In the genomic region with DNA sequence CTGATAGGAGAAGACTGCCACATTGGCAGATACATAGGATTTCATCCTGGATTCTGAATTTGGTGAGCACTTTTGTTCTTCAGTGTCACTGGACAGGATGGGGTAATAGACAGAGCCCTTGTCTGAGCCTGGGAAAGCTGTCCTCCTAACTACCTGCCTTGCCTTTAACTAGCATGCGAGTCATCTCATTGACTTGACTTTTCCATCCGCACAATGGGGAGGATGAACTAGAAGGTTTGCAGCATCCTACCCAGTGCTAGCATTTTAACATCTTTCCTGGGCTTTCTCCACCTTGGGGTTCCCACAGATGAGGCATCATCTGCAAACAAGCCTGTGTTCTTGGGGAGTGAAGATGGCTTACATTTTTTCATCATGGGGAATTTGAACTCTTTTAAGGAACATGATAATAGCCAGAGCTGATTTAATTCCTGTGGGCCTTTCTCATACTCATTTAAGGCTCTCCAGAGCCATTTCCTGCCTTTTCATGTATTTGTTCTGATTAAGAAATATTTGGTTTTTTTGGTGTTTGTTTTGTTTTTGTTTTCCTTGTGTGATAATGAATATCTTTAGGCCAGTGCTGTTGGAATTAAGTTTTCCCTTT, we compare ENCODE assay signal across 20 cellular contexts.
A peak's percentile ranks its signal among the peaks of the same experiment; 100 is the strongest.
DNase-seq lines count a peak whose midpoint lies in the region; TF ChIP-seq lines count a peak whose summit lies in the region.
"Had no signal": no experiment of that assay in that cellular context is flagged by ENCODE, and none has a peak within 500 bp of the region (broad histone marks: within the 10 kb centered on the region; RNA-seq: fewer than 3 reads in every experiment).

No MANE protein-coding gene starts in this region.

- DNase-seq in Calu3 (no peak), fibroblast of villous mesenchyme (ENCODE audit: low read depth) (peak; percentile 79), nucleus accumbens (lab: John Stamatoyannopoulos, UW) (no peak), HCEC 1CT (no peak), NCI-H1694 treated with DMSO at 0.1 percent for 48 hours (lab: John Stamatoyannopoulos, UW) (no peak)
- DNase-seq: activated naive CD4-positive, alpha-beta T cell; EL; lower lobe of right lung; NCI-H1105 treated with DMSO at 0.1 percent for 48 hours; psoas muscle; Right ventricle myocardium superior; stimulated activated CD4-positive, alpha-beta T cell treated with anti-CD3 and anti-CD28 coated beads, Interleukin-2, amount 100 ng/mL, for 24 hours; T-helper 9 cell; testis; WERI-Rb-1 had no signal

- peak overlapping the region; percentile 37 for H3K27ac ChIP-seq in KOPT-K1 (ENCODE audit: low read depth, low read length, poor library complexity, severe bottlenecking)
- H3K27ac ChIP-seq in neural cell (ENCODE audit: low read length): peak overlapping the region; percentile 37
- H3K27ac ChIP-seq: C4-2B, cardiac muscle cell, lower lobe of right lung, psoas muscle, testis, WERI-Rb-1 had no signal

- no peaks in the 10 kb centered on the region for H4K20me1 ChIP-seq in neural cell (ENCODE audit: insufficient read depth)

- peaks cover 33% of the 10 kb centered on the region for H3K9me3 ChIP-seq in KOPT-K1 (ENCODE audit: insufficient read depth, low read length, poor library complexity, severe bottlenecking)
- H3K9me3 ChIP-seq in neural cell (ENCODE audit: low read length): no peaks in the 10 kb centered on the region
- H3K9me3 ChIP-seq: testis had no signal

- H3K79me2 ChIP-seq in neural cell (replicated peaks; ENCODE audit: insufficient read depth, low read length): peaks cover 44% of the 10 kb centered on the region

- H3K4me3 ChIP-seq in fibroblast of villous mesenchyme (ENCODE audit: low read depth, low read length) (no peak overlapping the region), neural cell (ENCODE audit: low read length) (no peak overlapping the region)
- H3K4me3 ChIP-seq: cardiac muscle cell, lower lobe of right lung, psoas muscle, testis had no signal

- H3K27me3 Mint-ChIP-seq in Calu3 (ENCODE audit: unreplicated experiment): no peaks in the 10 kb centered on the region
- H3K27me3 Mint-ChIP-seq: dendritic cell treated with granulocyte-macrophage colony-stimulating factor and Interleukin-4, amounts not matched to agents 40 ng/mL and 50 ng/mL, for 4 days had no signal

- H3K9me3 Mint-ChIP-seq in Calu3 (ENCODE audit: low read depth, unreplicated experiment): no peaks in the 10 kb centered on the region

- no peak for TF ChIP-seq RAD21 in neural cell (conservative IDR thresholded peaks at IDR 0.05)

- BruUV-seq in Calu3 (replicated peaks; lab: Mats Ljungman, UMichigan): no TSS peak

- TF ChIP-seq CTCF in Calu3 (IDR thresholded peaks at IDR 0.05; ENCODE audit: unreplicated experiment) (no peak), fibroblast of villous mesenchyme (IDR thresholded peaks at IDR 0.05; ENCODE audit: insufficient read depth, low read depth, low read length) (no peak), neural cell (IDR thresholded peaks at IDR 0.05; ENCODE audit: poor library complexity, severe bottlenecking) (no peak)

- intact Hi-C loops in Calu3 (cut with micrococcal nuclease; ENCODE audit: unreplicated experiment): no loop called here

- H3K36me3 ChIP-seq in KOPT-K1 (ENCODE audit: insufficient read depth, low read length): peaks cover 70% of the 10 kb centered on the region
- H3K36me3 ChIP-seq in neural cell (ENCODE audit: insufficient read depth, low read length): no peaks in the 10 kb centered on the region
- H3K36me3 ChIP-seq: cardiac muscle cell, lower lobe of right lung had no signal

- no peak overlapping the region for H2AFZ ChIP-seq in neural cell (ENCODE audit: low read depth, low read length)

- no peaks in the 10 kb centered on the region for H3K9me2 ChIP-seq in neural cell (ENCODE audit: insufficient read depth, low read length)

- no peaks in the 10 kb centered on the region for H3K36me3 Mint-ChIP-seq in Calu3 (ENCODE audit: insufficient read depth, unreplicated experiment)

- H3K4me1 Mint-ChIP-seq in Calu3 (ENCODE audit: low read depth, unreplicated experiment): peaks cover 8% of the 10 kb centered on the region

- CTCF ChIA-PET in Calu3 (lab: Charles Lee): no interaction called here

- peak overlapping the region; percentile 1 for H3K27ac Mint-ChIP-seq in Calu3 (ENCODE audit: unreplicated experiment)
- H3K27ac Mint-ChIP-seq: dendritic cell treated with granulocyte-macrophage colony-stimulating factor and Interleukin-4, amounts not matched to agents 40 ng/mL and 50 ng/mL, for 4 days had no signal

- H3K9ac ChIP-seq in neural cell (ENCODE audit: low read length): no peak overlapping the region

- H3K4me3 Mint-ChIP-seq in Calu3 (ENCODE audit: low read depth, unreplicated experiment): no peak overlapping the region
- H3K4me3 Mint-ChIP-seq: dendritic cell treated with granulocyte-macrophage colony-stimulating factor and Interleukin-4, amounts not matched to agents 40 ng/mL and 50 ng/mL, for 4 days had no signal

- no peaks in the 10 kb centered on the region for H3F3A ChIP-seq in neural cell (ENCODE audit: insufficient read depth, low read length, poor library complexity, severe bottlenecking)

- H3K27me3 ChIP-seq in neural cell (ENCODE audit: insufficient read depth, low read depth, low read length): no peaks in the 10 kb centered on the region
- H3K27me3 ChIP-seq: cardiac muscle cell, testis had no signal

- no peak overlapping the region for H3K4me2 ChIP-seq in neural cell (ENCODE audit: low read length)

- TF ChIP-seq EP300 in neural cell (conservative IDR thresholded peaks at IDR 0.05; ENCODE audit: poor library complexity, severe bottlenecking): no peak

TF ChIP-seq in neural cell, 6 proteins besides CTCF, POLR2A, EP300 and RAD21:
- no peak for TF ChIP-seq POLR2AphosphoS5 (IDR thresholded peaks at IDR 0.05)
- TF ChIP-seq, protein P1, sequence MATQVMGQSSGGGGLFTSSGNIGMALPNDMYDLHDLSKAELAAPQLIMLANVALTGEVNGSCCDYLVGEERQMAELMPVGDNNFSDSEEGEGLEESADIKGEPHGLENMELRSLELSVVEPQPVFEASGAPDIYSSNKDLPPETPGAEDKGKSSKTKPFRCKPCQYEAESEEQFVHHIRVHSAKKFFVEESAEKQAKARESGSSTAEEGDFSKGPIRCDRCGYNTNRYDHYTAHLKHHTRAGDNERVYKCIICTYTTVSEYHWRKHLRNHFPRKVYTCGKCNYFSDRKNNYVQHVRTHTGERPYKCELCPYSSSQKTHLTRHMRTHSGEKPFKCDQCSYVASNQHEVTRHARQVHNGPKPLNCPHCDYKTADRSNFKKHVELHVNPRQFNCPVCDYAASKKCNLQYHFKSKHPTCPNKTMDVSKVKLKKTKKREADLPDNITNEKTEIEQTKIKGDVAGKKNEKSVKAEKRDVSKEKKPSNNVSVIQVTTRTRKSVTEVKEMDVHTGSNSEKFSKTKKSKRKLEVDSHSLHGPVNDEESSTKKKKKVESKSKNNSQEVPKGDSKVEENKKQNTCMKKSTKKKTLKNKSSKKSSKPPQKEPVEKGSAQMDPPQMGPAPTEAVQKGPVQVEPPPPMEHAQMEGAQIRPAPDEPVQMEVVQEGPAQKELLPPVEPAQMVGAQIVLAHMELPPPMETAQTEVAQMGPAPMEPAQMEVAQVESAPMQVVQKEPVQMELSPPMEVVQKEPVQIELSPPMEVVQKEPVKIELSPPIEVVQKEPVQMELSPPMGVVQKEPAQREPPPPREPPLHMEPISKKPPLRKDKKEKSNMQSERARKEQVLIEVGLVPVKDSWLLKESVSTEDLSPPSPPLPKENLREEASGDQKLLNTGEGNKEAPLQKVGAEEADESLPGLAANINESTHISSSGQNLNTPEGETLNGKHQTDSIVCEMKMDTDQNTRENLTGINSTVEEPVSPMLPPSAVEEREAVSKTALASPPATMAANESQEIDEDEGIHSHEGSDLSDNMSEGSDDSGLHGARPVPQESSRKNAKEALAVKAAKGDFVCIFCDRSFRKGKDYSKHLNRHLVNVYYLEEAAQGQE (IDR thresholded peaks at IDR 0.05; ENCODE audit: borderline replicate concordance): no peak
- no peak for TF ChIP-seq SMC3 (conservative IDR thresholded peaks at IDR 0.05; ENCODE audit: poor library complexity)
- TF ChIP-seq TAF1 (IDR thresholded peaks at IDR 0.05; ENCODE audit: low read depth): no peak
- no peak for TF ChIP-seq EZH2 (IDR thresholded peaks at IDR 0.05; ENCODE audit: borderline replicate concordance, insufficient read depth, low read length, poor library complexity, severe bottlenecking)
- TF ChIP-seq MXI1 (conservative IDR thresholded peaks at IDR 0.05; ENCODE audit: poor library complexity, severe bottlenecking): no peak
